Comparison of ENCODE assay signal across 9 cellular contexts in genomic region chr18:63207825-63208224, GRCh38.
DNase-seq lines count a peak whose midpoint lies in the region; ATAC-seq and TF ChIP-seq lines count a peak whose summit lies in the region.
"Had no signal": no experiment of that assay in that cellular context is flagged by ENCODE, and none has a peak within 500 bp of the region (broad histone marks: within the 10 kb centered on the region; RNA-seq: fewer than 3 reads in every experiment).

No MANE protein-coding gene starts in this region.

- H3K36me3 Mint-ChIP-seq in activated CD4-positive, alpha-beta T cell treated with anti-CD3 and anti-CD28 coated beads, Interleukin-2, amount 10 ng/mL, durations not matched to agents 24 days and 14 days (ENCODE audit: low read depth): peaks cover 41% of the 10 kb centered on the region
- H3K36me3 Mint-ChIP-seq in natural killer cell treated with Interleukin-12 subunit alpha and Interleukin-12 subunit beta and Interleukin-15 and Interleukin-18, amount 100 ng/mL, for 72 hours: peaks cover 10% of the 10 kb centered on the region

- no peak overlapping the region for H3K4me3 ChIP-seq in lower leg skin (ENCODE audit: low read depth, poor library complexity, severe bottlenecking)
- H3K4me3 ChIP-seq: upper lobe of right lung had no signal

- intact Hi-C loops in activated CD4-positive, alpha-beta T cell treated with anti-CD3 and anti-CD28 coated beads, Interleukin-2, amount 10 ng/mL, durations not matched to agents 24 days and 14 days (cut with micrococcal nuclease): loop anchor here (1.0 kb wide), 1 partner anchor 8 kb away; no protein-coding TSS in a partner anchor
- intact Hi-C loops in lower leg skin (cut with DNase I; ENCODE audit: low total_unique reads): no loop called here

- H3K4me1 ChIP-seq in foreskin keratinocyte: no peaks in the 10 kb centered on the region
- H3K4me1 ChIP-seq: upper lobe of right lung had no signal

- H3K27me3 ChIP-seq in foreskin keratinocyte: peaks cover 8% of the 10 kb centered on the region
- H3K27me3 ChIP-seq: upper lobe of right lung had no signal

- no peaks in the 10 kb centered on the region for H3K9me3 Mint-ChIP-seq in activated CD4-positive, alpha-beta T cell treated with anti-CD3 and anti-CD28 coated beads, Interleukin-2, amount 10 ng/mL, durations not matched to agents 24 days and 14 days
- H3K9me3 Mint-ChIP-seq in natural killer cell treated with Interleukin-12 subunit alpha and Interleukin-12 subunit beta and Interleukin-15 and Interleukin-18, amount 100 ng/mL, for 72 hours: no peaks in the 10 kb centered on the region

- peak overlapping the region; percentile 93 for H3K27ac Mint-ChIP-seq in activated CD4-positive, alpha-beta T cell treated with anti-CD3 and anti-CD28 coated beads, Interleukin-2, amount 10 ng/mL, durations not matched to agents 24 days and 14 days
- H3K27ac Mint-ChIP-seq in natural killer cell treated with Interleukin-12 subunit alpha and Interleukin-12 subunit beta and Interleukin-15 and Interleukin-18, amount 100 ng/mL, for 72 hours: peak overlapping the region; percentile 100

- peaks cover 79% of the 10 kb centered on the region for H3K4me1 Mint-ChIP-seq in activated CD4-positive, alpha-beta T cell treated with anti-CD3 and anti-CD28 coated beads, Interleukin-2, amount 10 ng/mL, durations not matched to agents 24 days and 14 days
- peaks cover 76 to 96% of the 10 kb centered on the region in 2 donors for H3K4me1 Mint-ChIP-seq in natural killer cell treated with Interleukin-12 subunit alpha and Interleukin-12 subunit beta and Interleukin-15 and Interleukin-18, amount 100 ng/mL, for 72 hours (ENCODE audit: low read depth in 2 of 2)

- H3K27me3 Mint-ChIP-seq in activated CD4-positive, alpha-beta T cell treated with anti-CD3 and anti-CD28 coated beads, Interleukin-2, amount 10 ng/mL, durations not matched to agents 24 days and 14 days: no peaks in the 10 kb centered on the region
- H3K27me3 Mint-ChIP-seq in natural killer cell treated with Interleukin-12 subunit alpha and Interleukin-12 subunit beta and Interleukin-15 and Interleukin-18, amount 100 ng/mL, for 72 hours: no peaks in the 10 kb centered on the region

- no peak overlapping the region for H3K27ac ChIP-seq in foreskin keratinocyte
- H3K27ac ChIP-seq: upper lobe of right lung had no signal

- 78 to 88% methylated on average over 1 of the region's 1 CpG for WGBS in lower leg skin, 2 donors

- no peak for TF ChIP-seq CTCF in foreskin keratinocyte (conservative IDR thresholded peaks at IDR 0.05)
- no peak for TF ChIP-seq CTCF in lower leg skin (IDR thresholded peaks at IDR 0.05)

- peak overlapping the region; percentile 89 for H3K4me3 Mint-ChIP-seq in activated CD4-positive, alpha-beta T cell treated with anti-CD3 and anti-CD28 coated beads, Interleukin-2, amount 10 ng/mL, durations not matched to agents 24 days and 14 days
- peak overlapping the region; percentile 93 for H3K4me3 Mint-ChIP-seq in natural killer cell treated with Interleukin-12 subunit alpha and Interleukin-12 subunit beta and Interleukin-15 and Interleukin-18, amount 100 ng/mL, for 72 hours

- no peak for ATAC-seq in natural killer cell treated with Interleukin-12 subunit alpha and Interleukin-12 subunit beta and Interleukin-15 and Interleukin-18, amount 100 ng/mL, for 72 hours
- ATAC-seq in foreskin keratinocyte: no peak

- DNase-seq in activated CD4-positive, alpha-beta T cell treated with anti-CD3 and anti-CD28 coated beads, Interleukin-2, amount 10 ng/mL, durations not matched to agents 24 days and 14 days: no peak
- no peak for DNase-seq in activated CD4-positive, alpha-beta T cell treated with anti-CD3 and anti-CD28 coated beads for 4 hours
- DNase-seq in NAMALWA (ENCODE audit: low spot score) (peak; percentile 65), SHP77 (lab: John Stamatoyannopoulos, UW) (peak; percentile 57 to 61), foreskin keratinocyte (no peak), lower leg skin (ENCODE audit: low spot score in 2 of 2) (no peak)
- no peak for DNase-seq in natural killer cell treated with Interleukin-12 subunit alpha and Interleukin-12 subunit beta and Interleukin-15 and Interleukin-18, amount 100 ng/mL, for 72 hours (ENCODE audit: low spot score)
- DNase-seq in effector CD8-positive, alpha-beta T cell (lab: John Stamatoyannopoulos, UW): no peak
- DNase-seq: upper lobe of right lung had no signal

- no peak for TF ChIP-seq POLR2A in lower leg skin (IDR thresholded peaks at IDR 0.05)

Comparison
In these comparisons a context has a peak if more than half of its experiments do, and no peak if none do; other contexts are left out.
1. DNase-seq: peak in NAMALWA (single experiment) and SHP77 (2 of 2); none in activated CD4-positive, alpha-beta T cell treated with anti-CD3 and anti-CD28 coated beads, Interleukin-2, amount 10 ng/mL, durations not matched to agents 24 days and 14 days (single experiment), activated CD4-positive, alpha-beta T cell treated with anti-CD3 and anti-CD28 coated beads for 4 hours (0 of 2), natural killer cell treated with Interleukin-12 subunit alpha and Interleukin-12 subunit beta and Interleukin-15 and Interleukin-18, amount 100 ng/mL, for 72 hours (single experiment), effector CD8-positive, alpha-beta T cell (single experiment), foreskin keratinocyte (0 of 2) and lower leg skin (0 of 2).